Comparison of ENCODE assay signal across 9 cellular contexts in genomic region chr1:154730251-154730650, GRCh38.
DNase-seq lines count a peak whose midpoint lies in the region; ATAC-seq and TF ChIP-seq lines count a peak whose summit lies in the region.
"Had no signal": no experiment of that assay in that cellular context is flagged by ENCODE, and none has a peak within 500 bp of the region (broad histone marks: within the 10 kb centered on the region; RNA-seq: fewer than 3 reads in every experiment).

No MANE protein-coding gene starts in this region.

- H3K79me1 ChIP-seq in neuronal stem cell (ENCODE audit: low read depth, low read length) = no peaks in the 10 kb centered on the region

- no peak overlapping the region for H2BK12ac ChIP-seq in neuronal stem cell (ENCODE audit: low read length)

- no CpG with 5 or more reads among the region's 1 CpG for WGBS in neuronal stem cell (ENCODE audit: extremely low coverage in 2 of 2, insufficient read length in 2 of 2, insufficient replicate concordance in 1 of 2), 2 donors

- H2AK5ac ChIP-seq in neuronal stem cell (ENCODE audit: low read depth, low read length) = no peak overlapping the region

- peaks cover 0 to 10% of the 10 kb centered on the region in 2 donors for H3K4me1 ChIP-seq in ascending aorta
- peaks cover 6 to 12% of the 10 kb centered on the region in 2 donors for H3K4me1 ChIP-seq in left lung
- H3K4me1 ChIP-seq in neuronal stem cell (ENCODE audit: control insufficient read depth in 2 of 2, insufficient read depth in 1 of 2, low read depth in 1 of 2, low read length in 2 of 2) = peaks cover 33 to 36% of the 10 kb centered on the region in 2 donors
- H3K4me1 ChIP-seq in SJCRH30 = peaks cover 30% of the 10 kb centered on the region

- H3K27ac ChIP-seq in ascending aorta = peak overlapping the region; percentile 29 to 53
- H3K27ac ChIP-seq in left lung = peak overlapping the region; percentile 20 to 64
- H3K27ac ChIP-seq in neuronal stem cell (replicated peaks; ENCODE audit: low read length) = no peak overlapping the region
- H3K27ac ChIP-seq in SJCRH30 = no peak overlapping the region; the same call in 1 of the 2 replicates

- TF ChIP-seq CTCF in ascending aorta (IDR thresholded peaks at IDR 0.05) = no peak
- no peak for TF ChIP-seq CTCF in left lung (IDR thresholded peaks at IDR 0.05)

- DNase-seq in AG08396 (ENCODE audit: low spot score) = peak; percentile 30
- peak; percentile 26 for DNase-seq in MV-4-11 (lab: John Stamatoyannopoulos, UW)
- no peak for DNase-seq in ascending aorta (ENCODE audit: low spot score in 2 of 2)
- no peak for DNase-seq in left lung
- DNase-seq in neuronal stem cell (ENCODE audit: low spot score) = no peak
- DNase-seq in SJCRH30 = no peak
- DNase-seq: activated CD8-positive, alpha-beta memory T cell treated with anti-CD3 and anti-CD28 coated beads, Interleukin-2, amount 50 U/mL, for 48 hours had no signal

- H3K23ac ChIP-seq in neuronal stem cell (ENCODE audit: low read depth, low read length, poor library complexity) = no peak overlapping the region

- H3K36me3 ChIP-seq in ascending aorta (no peaks in the 10 kb centered on the region), left lung (no peaks in the 10 kb centered on the region), neuronal stem cell (replicated peaks in 1 of 2; ENCODE audit: control insufficient read depth in 2 of 2, insufficient read depth in 2 of 2, low read length in 2 of 2) (peaks cover 0 to 2% of the 10 kb centered on the region in 2 donors), SJCRH30 (peaks cover 22% of the 10 kb centered on the region; the same call in 1 of the 2 replicates)

- H3K4me3 ChIP-seq in ascending aorta (no peak overlapping the region), left lung (no peak overlapping the region), neuronal stem cell (ENCODE audit: low read length in 2 of 2) (no peak overlapping the region), SJCRH30 (no peak overlapping the region)

- H2BK120ac ChIP-seq in neuronal stem cell (ENCODE audit: low read depth, low read length) = no peak overlapping the region

- H2AFZ ChIP-seq in neuronal stem cell (ENCODE audit: low read length) = no peak overlapping the region

- intact Hi-C loops in ascending aorta (cut with DNase I) (no loop called here), left lung (cut with DNase I) (no loop called here)

- ATAC-seq in left lung (peak; percentile 88), HG03469 (IDR thresholded peaks at IDR 0.05; ENCODE audit: unreplicated experiment) (no peak), HG02588 (IDR thresholded peaks at IDR 0.05; ENCODE audit: unreplicated experiment) (no peak)

- no peak overlapping the region for H2BK5ac ChIP-seq in neuronal stem cell (ENCODE audit: low read length)

- H3K27me3 ChIP-seq in ascending aorta (no peaks in the 10 kb centered on the region), left lung (no peaks in the 10 kb centered on the region), neuronal stem cell (ENCODE audit: control insufficient read depth in 3 of 3, insufficient read depth in 3 of 3, low read depth in 1 of 3, low read length in 3 of 3) (no peaks in the 10 kb centered on the region), SJCRH30 (no peaks in the 10 kb centered on the region)

- H3K9me3 ChIP-seq in ascending aorta (no peaks in the 10 kb centered on the region), left lung (no peaks in the 10 kb centered on the region), neuronal stem cell (replicated peaks in 1 of 2; ENCODE audit: control insufficient read depth in 2 of 2, insufficient read depth in 1 of 2, low read depth in 1 of 2, low read length in 2 of 2) (no peaks in the 10 kb centered on the region), SJCRH30 (replicated peaks) (no peaks in the 10 kb centered on the region)

- H3K18ac ChIP-seq in neuronal stem cell (ENCODE audit: low read length) = no peak overlapping the region

- no peak overlapping the region for H3K14ac ChIP-seq in neuronal stem cell (ENCODE audit: low read length)

- H4K91ac ChIP-seq in neuronal stem cell (ENCODE audit: low read depth, low read length, poor library complexity) = no peak overlapping the region

- H3K9ac ChIP-seq in neuronal stem cell (ENCODE audit: low read depth, low read length, poor library complexity) = no peak overlapping the region

- H3K4me2 ChIP-seq in neuronal stem cell (ENCODE audit: insufficient read depth, low read length, poor library complexity, severe bottlenecking) = no peak overlapping the region

- H4K8ac ChIP-seq in neuronal stem cell (ENCODE audit: low read depth, low read length) = no peak overlapping the region

- no peak overlapping the region for H3K4ac ChIP-seq in neuronal stem cell (ENCODE audit: low read length)

- no peak overlapping the region for H2BK15ac ChIP-seq in neuronal stem cell (ENCODE audit: low read length)

Comparison
In these comparisons a context has a peak if more than half of its experiments do, and no peak if none do; other contexts are left out.
1. DNase-seq: peak in AG08396 (single experiment) and MV-4-11 (single experiment); none in ascending aorta (0 of 2), left lung (0 of 2), neuronal stem cell (single experiment) and SJCRH30 (0 of 2).
2. H3K27ac ChIP-seq: peak in ascending aorta (2 of 2) and left lung (2 of 2); none in neuronal stem cell (single experiment) and SJCRH30 (single experiment).